In the genomic region with DNA sequence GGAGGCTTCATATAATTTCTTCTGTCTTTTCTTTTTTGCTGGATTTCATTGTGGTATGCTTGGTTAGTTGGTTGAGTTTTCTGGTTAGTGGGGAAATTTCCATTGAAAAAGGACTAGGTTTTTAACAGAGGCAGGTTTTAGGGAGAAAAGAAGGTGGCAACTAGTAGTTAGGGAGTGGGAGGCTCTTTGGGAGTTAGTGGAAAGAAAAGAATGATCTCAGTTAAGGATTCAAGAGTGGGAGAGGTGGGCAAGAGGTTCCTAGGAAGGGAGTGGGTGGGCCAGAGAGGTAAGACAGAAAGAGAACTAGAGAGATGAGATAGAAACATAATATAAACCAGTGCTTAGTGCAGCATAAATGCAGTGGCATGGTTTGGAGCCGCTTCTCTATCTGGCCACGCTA, we compare ENCODE assay signal across 22 cellular contexts.
"Had no signal": no experiment of that assay in that cellular context is flagged by ENCODE, and none has a peak within 500 bp of the region (broad histone marks: within the 10 kb centered on the region; RNA-seq: fewer than 3 reads in every experiment).

No MANE protein-coding gene starts in this region.

- H3K9ac ChIP-seq: neural progenitor cell had no signal

- DNase-seq: activated CD4-positive, CD25-positive, alpha-beta regulatory T cell treated with anti-CD3 and anti-CD28 coated beads, Interleukin-2, amount 50 U/mL, for 72 hours; activated naive CD4-positive, alpha-beta T cell treated with Interleukin-2 at 50 U/mL for 16 hours; activated T-cell treated with anti-CD3 and anti-CD28 coated beads, Interleukin-2, amount 50 U/mL, for 1 hour; amygdala; cerebellar nuclear complex; cortex of kidney; endodermal cell; heart left ventricle; naive thymus-derived CD4-positive, alpha-beta T cell; posterior cingulate gyrus; sigmoid colon; stimulated activated CD4-positive, alpha-beta T cell treated with anti-CD3 and anti-CD28 coated beads, Interleukin-15, amount 100 ng/mL, for 24 hours; stimulated activated CD8-positive, alpha-beta memory T cell treated with anti-CD3 and anti-CD28 coated beads, Interleukin-4, amount 100 ng/mL, for 48 hours; stimulated activated naive CD4-positive, alpha-beta T cell; upper lobe of right lung had no signal

- H3K27me3 ChIP-seq: gastroesophageal sphincter, heart left ventricle, neural progenitor cell, sigmoid colon, upper lobe of right lung had no signal

- H3K9me3 ChIP-seq: gastroesophageal sphincter, heart left ventricle, sigmoid colon, upper lobe of right lung had no signal

- H3K9me3 Mint-ChIP-seq: endodermal cell; neural progenitor cell; T-helper 2 cell treated with Interferon-gamma antibody and Interleukin-4, amounts not matched to agents 5 μg/mL and 100 μg/mL, for 36 hours had no signal

- H3K27ac Mint-ChIP-seq: endodermal cell; neural progenitor cell; T-helper 2 cell treated with Interferon-gamma antibody and Interleukin-4, amounts not matched to agents 5 μg/mL and 100 μg/mL, for 36 hours had no signal

- H3K4me3 Mint-ChIP-seq: endodermal cell; naive thymus-derived CD4-positive, alpha-beta T cell; neural progenitor cell; T-helper 2 cell treated with Interferon-gamma antibody and Interleukin-4, amounts not matched to agents 5 μg/mL and 100 μg/mL, for 36 hours had no signal

- H3K36me3 Mint-ChIP-seq: neural progenitor cell had no signal

- H3K36me3 ChIP-seq: gastroesophageal sphincter, neural progenitor cell, sigmoid colon had no signal

- ATAC-seq: gastroesophageal sphincter; heart left ventricle; naive thymus-derived CD4-positive, alpha-beta T cell; upper lobe of right lung had no signal

- H3K27ac ChIP-seq: epithelial cell of prostate, neural progenitor cell, sigmoid colon, VCaP had no signal

- H3K4me3 ChIP-seq: gastroesophageal sphincter, heart left ventricle, lung, neural progenitor cell, sigmoid colon, smooth muscle cell, upper lobe of right lung had no signal

- H3K4me2 ChIP-seq: neural progenitor cell, smooth muscle cell had no signal
